ENCODE assay signal across 16 cellular contexts in the genomic region with DNA sequence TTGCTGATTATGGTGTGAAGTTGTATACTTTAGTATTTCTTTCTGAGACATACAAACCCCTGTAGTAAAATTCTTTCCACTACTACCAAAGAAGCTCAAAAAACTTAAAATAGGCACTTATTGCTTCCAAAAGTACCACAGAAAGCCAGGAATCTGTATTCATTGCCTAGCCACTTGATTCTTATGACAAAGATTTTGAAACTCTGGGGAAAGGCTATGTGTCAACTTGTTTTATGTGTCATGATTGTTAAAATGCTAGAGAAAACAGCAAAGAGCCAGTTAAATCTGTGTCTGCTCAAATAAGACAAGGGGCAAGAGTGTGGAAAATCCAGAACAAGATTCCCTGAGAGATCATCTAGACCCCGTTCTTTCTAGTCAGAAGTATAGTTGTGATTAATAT. TPM values are rescaled to one million over a fixed set of nuclear protein-coding genes. Genes with fewer than 3 reads are reported as not detected.
A peak's percentile ranks its signal among the peaks of the same experiment; 100 is the strongest.
DNase-seq lines count a peak whose midpoint lies in the region; ATAC-seq, FAIRE-seq and TF ChIP-seq lines count a peak whose summit lies in the region.
"Had no signal": no experiment of that assay in that cellular context is flagged by ENCODE, and none has a peak within 500 bp of the region (broad histone marks: within the 10 kb centered on the region; RNA-seq: fewer than 3 reads in every experiment).

No MANE protein-coding gene starts in this region.

- H3K4me3 ChIP-seq in AG10803 (ENCODE audit: low read length) (no peak overlapping the region), adipocyte (ENCODE audit: low read length) (no peak overlapping the region), keratinocyte (ENCODE audit: control insufficient read depth in 2 of 3, extremely low read depth in 1 of 3, insufficient read depth in 2 of 3, low read depth in 1 of 3, low read length in 3 of 3) (no peak overlapping the region)
- H3K4me3 ChIP-seq: uterus had no signal

- peaks cover 100% of the 10 kb centered on the region for H3K79me2 ChIP-seq in keratinocyte (ENCODE audit: control insufficient read depth, insufficient read depth, low read length)

- dilution Hi-C loops in keratinocyte (cut with MboI; ENCODE audit: extremely low pct_ligation_motif_present, low sequenced_read_pairs) = no loop called here

- H3K9ac ChIP-seq in adipocyte (ENCODE audit: low read length) (peak overlapping the region; percentile 48), keratinocyte (ENCODE audit: control insufficient read depth, extremely low read depth, insufficient read depth, low read length) (no peak overlapping the region)

- H4K20me1 ChIP-seq in keratinocyte (ENCODE audit: control insufficient read depth, extremely low read depth, insufficient read depth, low read length) = peaks cover 8% of the 10 kb centered on the region

- H3K4me2 ChIP-seq in keratinocyte (ENCODE audit: control insufficient read depth, extremely low read depth, insufficient read depth, low read depth, low read length) = peak overlapping the region; percentile 50

- DNase-seq in AG10803 (ENCODE audit: low read depth) = peak; percentile 27
- DNase-seq in EH (ENCODE audit: low read depth) = peak; percentile 28
- no peak for DNase-seq in adipocyte (ENCODE audit: low read depth)
- no peak for DNase-seq in keratinocyte (ENCODE audit: low read depth, low spot score)
- no peak for DNase-seq in substantia nigra (lab: John Stamatoyannopoulos, UW)
- no peak for DNase-seq in NOMO-1 (lab: John Stamatoyannopoulos, UW; ENCODE audit: unreplicated experiment in 2 of 2)
- DNase-seq: activated CD4-positive, CD25-positive, alpha-beta regulatory T cell treated with anti-CD3 and anti-CD28 coated beads, Interleukin-2, amount 50 U/mL, for 72 hours; activated gamma-delta T cell treated with Interleukin-2 at 50 U/mL for 16 hours; DMS79; effector CD8-positive, alpha-beta T cell; MV-4-11; RPMI8226; stimulated activated CD4-positive, alpha-beta T cell treated with anti-CD3 and anti-CD28 coated beads, Interleukin-4, amount 100 ng/mL, for 4 hours; uterus had no signal

- H2AFZ ChIP-seq in keratinocyte (ENCODE audit: control insufficient read depth, low read length) = no peak overlapping the region

- no peaks in the 10 kb centered on the region for H3K27me3 ChIP-seq in adipocyte (replicated peaks; ENCODE audit: control insufficient read depth, insufficient read depth, low read length)
- no peaks in the 10 kb centered on the region for H3K27me3 ChIP-seq in keratinocyte (ENCODE audit: control insufficient read depth, extremely low read depth, insufficient read depth, low read length)
- H3K27me3 ChIP-seq: uterus had no signal

- no peak for FAIRE-seq in keratinocyte (lab: Jason Lieb, UNC)

- H3K9me1 ChIP-seq in keratinocyte (ENCODE audit: control insufficient read depth, extremely low read depth, insufficient read depth, low read length) = no peaks in the 10 kb centered on the region

- TF ChIP-seq CTCF in AG10803 (conservative IDR thresholded peaks at IDR 0.05; ENCODE audit: low read length) = no peak
- no peak for TF ChIP-seq CTCF in keratinocyte (optimal IDR thresholded peaks at IDR 0.05 in 1 of 3, IDR thresholded peaks at IDR 0.05 in 1 of 3, conservative IDR thresholded peaks at IDR 0.05 in 1 of 3; ENCODE audit: extremely low read depth in 1 of 3, insufficient read depth in 2 of 3, low read length in 3 of 3)

- peak overlapping the region; percentile 44 for H3K27ac ChIP-seq in keratinocyte (ENCODE audit: control insufficient read depth, insufficient read depth, low read length)
- H3K27ac ChIP-seq in substantia nigra (ENCODE audit: low read depth, low read length, poor library complexity, severe bottlenecking) = no peak overlapping the region
- H3K27ac ChIP-seq: uterus had no signal

- no peak for ATAC-seq in GM19455 (IDR thresholded peaks at IDR 0.05; ENCODE audit: unreplicated experiment)
- ATAC-seq: sciatic nerve had no signal

- H3K9me3 ChIP-seq in adipocyte (ENCODE audit: control insufficient read depth, low read length) (no peaks in the 10 kb centered on the region), keratinocyte (ENCODE audit: control insufficient read depth, low read depth, low read length) (no peaks in the 10 kb centered on the region)
- H3K9me3 ChIP-seq: uterus had no signal

- H3K4me1 ChIP-seq in adipocyte (ENCODE audit: control insufficient read depth, insufficient read depth, low read length) (peaks cover 54% of the 10 kb centered on the region), keratinocyte (ENCODE audit: control insufficient read depth, extremely low read depth, insufficient read depth, low read length) (peaks cover 31% of the 10 kb centered on the region)
- H3K4me1 ChIP-seq: uterus had no signal

- H3K36me3 ChIP-seq in adipocyte (ENCODE audit: control insufficient read depth, insufficient read depth, low read length, severe bottlenecking) = no peaks in the 10 kb centered on the region
- H3K36me3 ChIP-seq in keratinocyte (ENCODE audit: control insufficient read depth in 2 of 2, extremely low read depth in 1 of 2, insufficient read depth in 2 of 2, low read length in 2 of 2) = peaks cover 0 to 1% of the 10 kb centered on the region in 2 experiments
- H3K36me3 ChIP-seq: uterus had no signal

RNA-seq across cellular contexts. Expression of a gene that starts 6.0 kb away (rescaled TPM):
- 18.3 to 34.8 TPM (median 31.7 TPM) in 3 replicates for polyA plus RNA-seq in keratinocyte
- polyA plus RNA-seq in keratinocyte (2011; ENCODE audit: low read depth) = 34.1 TPM
- 30.5 and 44.5 TPM in 2 replicates for polyA plus RNA-seq in keratinocyte (2011; cell fraction: cytosol; rRNA removed)
- 27.1 and 38.4 TPM in 2 replicates for polyA plus RNA-seq in keratinocyte (2011; cell fraction: nucleus; rRNA removed)
- 21.3 and 30.9 TPM in 2 replicates for polyA plus RNA-seq in keratinocyte (2012; ENCODE audit: low replicate concordance)
- polyA minus RNA-seq in keratinocyte = 6.6 to 47.7 TPM (median 19.1 TPM) in 3 replicates
- polyA minus RNA-seq in keratinocyte (2011; cell fraction: cytosol; rRNA and poly(A)+ RNA removed) = 22.4 TPM
- polyA minus RNA-seq in keratinocyte (2011; cell fraction: nucleus; rRNA and poly(A)+ RNA removed) = 18.9 and 41.6 TPM in 2 replicates

Comparison
In these comparisons a context has a peak if more than half of its experiments do, and no peak if none do; other contexts are left out.
1. DNase-seq: peak in AG10803 (single experiment) and EH (single experiment); none in adipocyte (single experiment), keratinocyte (single experiment), substantia nigra (0 of 49) and NOMO-1 (0 of 2).